In genomic region chr5:62791059-62791458, GRCh38 we compare ENCODE assay signal across 11 cellular contexts.
DNase-seq lines count a peak whose midpoint lies in the region; ATAC-seq, FAIRE-seq and TF ChIP-seq lines count a peak whose summit lies in the region.
"Had no signal": no experiment of that assay in that cellular context is flagged by ENCODE, and none has a peak within 500 bp of the region (broad histone marks: within the 10 kb centered on the region; RNA-seq: fewer than 3 reads in every experiment).

No MANE protein-coding gene starts in this region.

- H3K9me3 Mint-ChIP-seq in astrocyte (ENCODE audit: unreplicated experiment), result peaks cover 3% of the 10 kb centered on the region
- H3K9me3 Mint-ChIP-seq: activated T-cell treated with anti-CD3 and anti-CD28 coated beads, Interleukin-2, amount 50 U/mL, for 24 hours had no signal

- H3K4me1 ChIP-seq in KMS-11 (ENCODE audit: low read depth, poor library complexity, severe bottlenecking), result no peaks in the 10 kb centered on the region
- H3K4me1 ChIP-seq in astrocyte (ENCODE audit: insufficient read depth, low read length), result no peaks in the 10 kb centered on the region
- no peaks in the 10 kb centered on the region for H3K4me1 ChIP-seq in mesendoderm (ENCODE audit: control insufficient read depth, low read depth, low read length)

- no peaks in the 10 kb centered on the region for H3K27me3 Mint-ChIP-seq in astrocyte (ENCODE audit: low read depth, unreplicated experiment)

- H2AK5ac ChIP-seq in mesendoderm (ENCODE audit: low read length), result no peak overlapping the region

- no peak overlapping the region for H3K27ac Mint-ChIP-seq in astrocyte (ENCODE audit: unreplicated experiment)
- H3K27ac Mint-ChIP-seq: activated T-cell treated with anti-CD3 and anti-CD28 coated beads, Interleukin-2, amount 50 U/mL, for 24 hours; stimulated activated naive CD8-positive, alpha-beta T cell treated with anti-CD3 and anti-CD28 coated beads, Interleukin-15, Interleukin-2, amounts not matched to agents 100 ng/mL and 50 ng/mL, for 24 hours had no signal

- no peak for DNase-seq in GM10248 (ENCODE audit: extremely low spot score)
- no peak for DNase-seq in astrocyte (ENCODE audit: low read depth)
- peak; percentile 54 for DNase-seq in mesendoderm
- no peak for DNase-seq in hepatic stellate cell (ENCODE audit: low spot score)
- no peak for DNase-seq in NCI-H2196 treated with DMSO at 0.1 percent for 48 hours (lab: John Stamatoyannopoulos, UW; ENCODE audit: unreplicated experiment)
- DNase-seq: activated T-cell treated with anti-CD3 and anti-CD28 coated beads, Interleukin-2, amount 50 U/mL, for 24 hours; islet precursor cell had no signal

- H3K79me2 ChIP-seq in KMS-11 (ENCODE audit: insufficient read depth, low read depth), result no peaks in the 10 kb centered on the region
- H3K79me2 ChIP-seq in astrocyte (ENCODE audit: insufficient read depth, low read length), result no peaks in the 10 kb centered on the region
- no peaks in the 10 kb centered on the region for H3K79me2 ChIP-seq in mesendoderm (ENCODE audit: control insufficient read depth, insufficient read depth, low read length)

- H3K4me3 ChIP-seq in KMS-11 (IDR thresholded peaks at IDR 0.05; ENCODE audit: insufficient read depth, low read depth, low read length) (no peak overlapping the region), astrocyte (ENCODE audit: insufficient read depth, low read depth, low read length) (no peak overlapping the region), mesendoderm (ENCODE audit: low read length) (no peak overlapping the region)
- H3K4me3 ChIP-seq: SK-N-MC had no signal

- H3K9ac ChIP-seq in KMS-11 (no peak overlapping the region), astrocyte (ENCODE audit: low read length) (no peak overlapping the region), mesendoderm (ENCODE audit: low read length) (no peak overlapping the region)

- no peak overlapping the region for H3K18ac ChIP-seq in mesendoderm (ENCODE audit: low read length)

- H3K56ac ChIP-seq in mesendoderm (ENCODE audit: low read length), result no peak overlapping the region

- H3K4me2 ChIP-seq in KMS-11 (no peak overlapping the region), astrocyte (ENCODE audit: low read length) (no peak overlapping the region), mesendoderm (ENCODE audit: low read length) (no peak overlapping the region)

- H2BK15ac ChIP-seq in mesendoderm (replicated peaks; ENCODE audit: low read depth), result no peak overlapping the region

- CTCF ChIA-PET in GM10248 (lab: Yijun Ruan, JAX), result no interaction called here

- H2BK5ac ChIP-seq in mesendoderm (ENCODE audit: low read length), result no peak overlapping the region

- H3K4ac ChIP-seq in mesendoderm (ENCODE audit: low read depth, low read length), result no peak overlapping the region

- ATAC-seq in HG02852 (IDR thresholded peaks at IDR 0.05; ENCODE audit: unreplicated experiment), result no peak

- H3K36me3 Mint-ChIP-seq in astrocyte (ENCODE audit: low read depth, unreplicated experiment), result no peaks in the 10 kb centered on the region

- H3K27me3 ChIP-seq in KMS-11 (ENCODE audit: insufficient read depth, low read depth) (no peaks in the 10 kb centered on the region), astrocyte (ENCODE audit: insufficient read depth, low read length) (no peaks in the 10 kb centered on the region), mesendoderm (ENCODE audit: insufficient read depth, low read length, poor library complexity) (no peaks in the 10 kb centered on the region)

- no peaks in the 10 kb centered on the region for H3K4me1 Mint-ChIP-seq in astrocyte (ENCODE audit: low read depth, unreplicated experiment)

- H4K8ac ChIP-seq in mesendoderm (ENCODE audit: low read depth, low read length), result no peak overlapping the region

- H2BK120ac ChIP-seq in mesendoderm (ENCODE audit: low read depth, low read length), result no peak overlapping the region

- no peaks in the 10 kb centered on the region for H4K20me1 ChIP-seq in KMS-11 (ENCODE audit: insufficient read depth)
- H4K20me1 ChIP-seq in astrocyte (ENCODE audit: insufficient read depth, low read length), result no peaks in the 10 kb centered on the region

- no peaks in the 10 kb centered on the region for H3K79me1 ChIP-seq in mesendoderm (ENCODE audit: low read length)

- no CpG with 5 or more reads among the region's 2 CpGs for WGBS in mesendoderm (ENCODE audit: extremely low coverage, insufficient coverage, low lambda C conversion rate)

- H2AFZ ChIP-seq in KMS-11 (ENCODE audit: low read depth) (no peak overlapping the region), astrocyte (ENCODE audit: low read depth, low read length) (no peak overlapping the region)

- no peak overlapping the region for H3K27ac ChIP-seq in KMS-11
- H3K27ac ChIP-seq in astrocyte (ENCODE audit: low read depth, low read length), result no peak overlapping the region
- H3K27ac ChIP-seq in mesendoderm (ENCODE audit: low read depth, low read length), result no peak overlapping the region
- H3K27ac ChIP-seq: SK-N-MC had no signal

- no peak overlapping the region for H3K23ac ChIP-seq in mesendoderm (ENCODE audit: low read length)

- no peak for FAIRE-seq in astrocyte (lab: Jason Lieb, UNC)

- POLR2A ChIA-PET in GM10248 (lab: Yijun Ruan, JAX), result no interaction called here

- H3K36me3 ChIP-seq in KMS-11 (ENCODE audit: insufficient read depth) (no peaks in the 10 kb centered on the region), astrocyte (ENCODE audit: insufficient read depth, low read length) (no peaks in the 10 kb centered on the region), mesendoderm (ENCODE audit: control insufficient read depth, insufficient read depth, low read length) (no peaks in the 10 kb centered on the region)

- H3K9me3 ChIP-seq in astrocyte (ENCODE audit: insufficient read depth, low read depth, low read length), result no peaks in the 10 kb centered on the region

- TF ChIP-seq CTCF in GM10248 (IDR thresholded peaks at IDR 0.05; ENCODE audit: control extremely low read depth, extremely low read depth, low read depth, missing control alignments), result peak; percentile 24
- TF ChIP-seq CTCF in KMS-11 (conservative IDR thresholded peaks at IDR 0.05; ENCODE audit: low read depth, low read length), result peak; percentile 41
- TF ChIP-seq CTCF in astrocyte (IDR thresholded peaks at IDR 0.05; ENCODE audit: insufficient read depth, low read depth, low read length), result peak; percentile 4

- H3K4me3 Mint-ChIP-seq in astrocyte (ENCODE audit: unreplicated experiment), result no peak overlapping the region
- H3K4me3 Mint-ChIP-seq: activated T-cell treated with anti-CD3 and anti-CD28 coated beads, Interleukin-2, amount 50 U/mL, for 24 hours; stimulated activated naive CD8-positive, alpha-beta T cell treated with anti-CD3 and anti-CD28 coated beads, Interleukin-15, Interleukin-2, amounts not matched to agents 100 ng/mL and 50 ng/mL, for 24 hours had no signal

- no peak overlapping the region for H4K5ac ChIP-seq in mesendoderm (ENCODE audit: low read length)
